8 cellular contexts compared by ENCODE assay signal in genomic region chr5:178113141-178113787, GRCh38. TPM values are rescaled to one million over a fixed set of nuclear protein-coding genes. Genes with fewer than 3 reads are reported as not detected.
DNase-seq lines count a peak whose midpoint lies in the region; FAIRE-seq and TF ChIP-seq lines count a peak whose summit lies in the region.

A gene with protein sequence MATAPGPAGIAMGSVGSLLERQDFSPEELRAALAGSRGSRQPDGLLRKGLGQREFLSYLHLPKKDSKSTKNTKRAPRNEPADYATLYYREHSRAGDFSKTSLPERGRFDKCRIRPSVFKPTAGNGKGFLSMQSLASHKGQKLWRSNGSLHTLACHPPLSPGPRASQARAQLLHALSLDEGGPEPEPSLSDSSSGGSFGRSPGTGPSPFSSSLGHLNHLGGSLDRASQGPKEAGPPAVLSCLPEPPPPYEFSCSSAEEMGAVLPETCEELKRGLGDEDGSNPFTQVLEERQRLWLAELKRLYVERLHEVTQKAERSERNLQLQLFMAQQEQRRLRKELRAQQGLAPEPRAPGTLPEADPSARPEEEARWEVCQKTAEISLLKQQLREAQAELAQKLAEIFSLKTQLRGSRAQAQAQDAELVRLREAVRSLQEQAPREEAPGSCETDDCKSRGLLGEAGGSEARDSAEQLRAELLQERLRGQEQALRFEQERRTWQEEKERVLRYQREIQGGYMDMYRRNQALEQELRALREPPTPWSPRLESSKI (plus strand): TSS chr5:178113532. CDS start chr5:178119584, 6,052 bp downstream.

- H3K27ac ChIP-seq in H9 (ENCODE audit: insufficient read length, low read depth, low read length) = no peak within 1 kb of the TSS
- H3K27ac ChIP-seq in uterus = no peak within 1 kb of the TSS

- H3K9me3 Mint-ChIP-seq in H9 (peaks cover 5 to 7% of the 10 kb centered on the region in 2 experiments; a peak in 4 of 5 replicates), mesothelial cell of epicardium (no peaks in the 10 kb centered on the region)

- no peaks in the 10 kb centered on the region for H3K79me1 ChIP-seq in H9 (ENCODE audit: insufficient read depth, low read depth, low read length, poor library complexity, severe bottlenecking)

- H3K79me2 ChIP-seq in H9 (ENCODE audit: insufficient read depth, low read length) = peaks cover 29% of the 10 kb centered on the region; the same call in 1 of the 2 replicates

- H2BK12ac ChIP-seq in H9 (ENCODE audit: insufficient read length, low read depth, low read length) = no peak within 1 kb of the TSS

- peak within 1 kb of the TSS in 1 of 2 donors; percentile 2 for H3K4me3 ChIP-seq in uterus

- no peaks in the 10 kb centered on the region for H4K20me1 ChIP-seq in H9 (ENCODE audit: control insufficient read depth, insufficient read depth, insufficient read length)

- no peak within 1 kb of the TSS for H4K91ac ChIP-seq in H9 (ENCODE audit: insufficient read length, low read depth, low read length)

- H3K36me3 ChIP-seq in uterus = no peaks in the 10 kb centered on the region

- H2BK5ac ChIP-seq in H9 (ENCODE audit: insufficient read length, low read length) = no peak within 1 kb of the TSS

- no peak within 1 kb of the TSS for H2AK5ac ChIP-seq in H9 (ENCODE audit: insufficient read length, low read length)

- H3K56ac ChIP-seq in H9 (ENCODE audit: insufficient read length, low read depth, low read length) = no peak within 1 kb of the TSS

- no peak within 1 kb of the TSS for H4K8ac ChIP-seq in H9 (replicated peaks; ENCODE audit: insufficient read length, low read depth, low read length)

- peaks cover 14% of the 10 kb centered on the region for H3K23me2 ChIP-seq in H9 (ENCODE audit: insufficient read length, low read depth, low read length, poor library complexity, severe bottlenecking)

- TF ChIP-seq POLR2A in GM12891 (IDR thresholded peaks at IDR 0.05; ENCODE audit: low read depth, low read length) = no peak
- TF ChIP-seq POLR2A in uterus (IDR thresholded peaks at IDR 0.05) = peak in 1 of 2 donors; percentile 30

- H3K4ac ChIP-seq in H9 (ENCODE audit: low read depth, low read length) = no peak within 1 kb of the TSS

- peak; percentile 20; the same call in 2 of the 3 replicates for TF ChIP-seq CTCF in H9 (conservative IDR thresholded peaks at IDR 0.05)
- TF ChIP-seq CTCF in mesothelial cell of epicardium (IDR thresholded peaks at IDR 0.05; ENCODE audit: unreplicated experiment) = no peak
- TF ChIP-seq CTCF in uterus (IDR thresholded peaks at IDR 0.05) = no peak

- H2AFZ ChIP-seq in H9 (ENCODE audit: low read length) = no peak within 1 kb of the TSS

- H3K9me3 ChIP-seq in H9 (ENCODE audit: control insufficient read depth, low read depth, low read length) (no peaks in the 10 kb centered on the region), uterus (no peaks in the 10 kb centered on the region)

- no peak within 1 kb of the TSS for H3K23ac ChIP-seq in H9 (ENCODE audit: insufficient read length, low read depth, low read length)

- H3K4me3 Mint-ChIP-seq in H9 (peak within 1 kb of the TSS; percentile 98 to 100), mesothelial cell of epicardium (peak within 1 kb of the TSS; percentile 79)

- peak within 1 kb of the TSS; percentile 74 for H3K14ac ChIP-seq in H9 (ENCODE audit: insufficient read depth, low read length)

- DNase-seq in GM12891 (ENCODE audit: insufficient read length, low spot score) (peak; percentile 94), H9 (peak; percentile 89), MV-4-11 (lab: John Stamatoyannopoulos, UW) (peak; percentile 46), dermis microvascular lymphatic vessel endothelial cell (ENCODE audit: low read depth in 2 of 2) (peak; percentile 54 to 79), mesothelial cell of epicardium (ENCODE audit: low spot score in 2 of 2, unreplicated experiment in 2 of 2) (peak; percentile 67 to 75), uterus (no peak)
- peak; percentile 87 for DNase-seq in activated CD4-positive, alpha-beta T cell treated with anti-CD3 and anti-CD28 coated beads for 48 hours
- DNase-seq in stimulated activated CD8-positive, alpha-beta memory T cell treated with anti-CD3 and anti-CD28 coated beads, Interleukin-7, amount 100 ng/mL, for 1 hour (ENCODE audit: low read depth in 2 of 2) = peak; percentile 53 to 63

- H2BK20ac ChIP-seq in H9 (ENCODE audit: low read depth, low read length, poor library complexity, severe bottlenecking) = no peak within 1 kb of the TSS

- H3K4me1 Mint-ChIP-seq in H9 (peaks cover 25 to 36% of the 10 kb centered on the region in 2 experiments), mesothelial cell of epicardium (peaks cover 32% of the 10 kb centered on the region)

- H2BK120ac ChIP-seq in H9 (ENCODE audit: low read depth, low read length, poor library complexity, severe bottlenecking) = no peak within 1 kb of the TSS

- H3K27ac Mint-ChIP-seq in H9 (peak within 1 kb of the TSS; percentile 95 to 97 (median 97)), mesothelial cell of epicardium (peak within 1 kb of the TSS; percentile 67)

- H3K4me1 ChIP-seq in H9 (ENCODE audit: insufficient read depth, low read length) (peaks cover 8% of the 10 kb centered on the region; the same call in 1 of the 2 replicates), uterus (peaks cover 0 to 11% of the 10 kb centered on the region in 2 donors)

- peak within 1 kb of the TSS; percentile 84 for H3K4me2 ChIP-seq in H9 (ENCODE audit: insufficient read depth, insufficient read length, low read length)

- H3K27me3 ChIP-seq in H9 (ENCODE audit: insufficient read depth, low read length) (no peaks in the 10 kb centered on the region), uterus (no peaks in the 10 kb centered on the region)

- FAIRE-seq in GM12891 (lab: Jason Lieb, UNC) = peak; percentile 78

- whole genome bisulfite sequencing in H9 (ENCODE audit: extremely low coverage, insufficient read length, low lambda C conversion rate) = no CpG with 5 or more reads among the region's 96 CpGs

- no peak within 1 kb of the TSS for H4K5ac ChIP-seq in H9 (ENCODE audit: insufficient read length, low read depth, low read length)

- H3T11ph ChIP-seq in H9 (ENCODE audit: low read length) = no peak within 1 kb of the TSS

- H3K18ac ChIP-seq in H9 (ENCODE audit: insufficient read length, low read depth, low read length) = peak within 1 kb of the TSS; percentile 36

- peaks cover 4 to 15% (median 5%) of the 10 kb centered on the region in 3 experiments for H3K36me3 Mint-ChIP-seq in H9 (ENCODE audit: insufficient read depth in 1 of 3, low read depth in 3 of 3)
- H3K36me3 Mint-ChIP-seq in mesothelial cell of epicardium = no peaks in the 10 kb centered on the region

- no peak within 1 kb of the TSS for H2BK15ac ChIP-seq in H9 (ENCODE audit: low read depth, low read length)

- intact Hi-C loops in uterus (cut with DNase I; ENCODE audit: low total_unique reads) = no loop called here

- H3K9ac ChIP-seq in H9 (ENCODE audit: extremely low read depth, insufficient read length, low read length) = peak within 1 kb of the TSS; percentile 80

- H3K27me3 Mint-ChIP-seq in H9 (ENCODE audit: low read depth) = peaks cover 9% of the 10 kb centered on the region
- H3K27me3 Mint-ChIP-seq in mesothelial cell of epicardium (ENCODE audit: low read depth) = peaks cover 22% of the 10 kb centered on the region

TF ChIP-seq in GM12891, 5 proteins besides CTCF, POLR2A, EP300 and RAD21:
- TF ChIP-seq POLR2AphosphoS5 (IDR thresholded peaks at IDR 0.05; ENCODE audit: low read depth, low read length) = no peak
- TF ChIP-seq POU2F2 (IDR thresholded peaks at IDR 0.05; ENCODE audit: low read depth, low read length) = no peak
- TF ChIP-seq TAF1 (IDR thresholded peaks at IDR 0.05; ENCODE audit: low read depth, low read length) = peak; percentile 34; the same call in 1 of the 2 replicates
- TF ChIP-seq SPI1 (IDR thresholded peaks at IDR 0.05; ENCODE audit: low read depth, low read length) = no peak
- peak; percentile 64 for TF ChIP-seq PAX5 (IDR thresholded peaks at IDR 0.05; ENCODE audit: insufficient read depth, low read length, severe bottlenecking)
TF ChIP-seq in GM12891: peak in this region for 2.

RNA-seq across cellular contexts. Expression of the gene that starts here (rescaled TPM):
- 3.8 TPM for polyA plus RNA-seq in GM12891 (2012; ENCODE audit: low read depth, missing spikeins)
- 32.1 and 32.4 TPM in 2 replicates for total RNA-seq in H9 (2021)
- 22.2 and 24.7 TPM in 2 replicates for total RNA-seq in dermis microvascular lymphatic vessel endothelial cell
- total RNA-seq in mesothelial cell of epicardium = 1.8 to 2.3 TPM (median 2.1 TPM) in 3 replicates
- total RNA-seq in uterus = 1 to 10 TPM in 3 of 4 donors, under 1 TPM in 1; 0.59 to 9.6 (median 1.6) TPM

Comparison
In these comparisons a context has a peak if more than half of its experiments do, and no peak if none do; other contexts are left out.
1. DNase-seq: peak in GM12891 (single experiment), H9 (single experiment), MV-4-11 (single experiment), activated CD4-positive, alpha-beta T cell treated with anti-CD3 and anti-CD28 coated beads for 48 hours (single experiment), dermis microvascular lymphatic vessel endothelial cell (2 of 2), mesothelial cell of epicardium (2 of 2) and stimulated activated CD8-positive, alpha-beta memory T cell treated with anti-CD3 and anti-CD28 coated beads, Interleukin-7, amount 100 ng/mL, for 1 hour (2 of 2); none in uterus (0 of 2).